ENCODE assay signal across 10 cellular contexts in the genomic region with DNA sequence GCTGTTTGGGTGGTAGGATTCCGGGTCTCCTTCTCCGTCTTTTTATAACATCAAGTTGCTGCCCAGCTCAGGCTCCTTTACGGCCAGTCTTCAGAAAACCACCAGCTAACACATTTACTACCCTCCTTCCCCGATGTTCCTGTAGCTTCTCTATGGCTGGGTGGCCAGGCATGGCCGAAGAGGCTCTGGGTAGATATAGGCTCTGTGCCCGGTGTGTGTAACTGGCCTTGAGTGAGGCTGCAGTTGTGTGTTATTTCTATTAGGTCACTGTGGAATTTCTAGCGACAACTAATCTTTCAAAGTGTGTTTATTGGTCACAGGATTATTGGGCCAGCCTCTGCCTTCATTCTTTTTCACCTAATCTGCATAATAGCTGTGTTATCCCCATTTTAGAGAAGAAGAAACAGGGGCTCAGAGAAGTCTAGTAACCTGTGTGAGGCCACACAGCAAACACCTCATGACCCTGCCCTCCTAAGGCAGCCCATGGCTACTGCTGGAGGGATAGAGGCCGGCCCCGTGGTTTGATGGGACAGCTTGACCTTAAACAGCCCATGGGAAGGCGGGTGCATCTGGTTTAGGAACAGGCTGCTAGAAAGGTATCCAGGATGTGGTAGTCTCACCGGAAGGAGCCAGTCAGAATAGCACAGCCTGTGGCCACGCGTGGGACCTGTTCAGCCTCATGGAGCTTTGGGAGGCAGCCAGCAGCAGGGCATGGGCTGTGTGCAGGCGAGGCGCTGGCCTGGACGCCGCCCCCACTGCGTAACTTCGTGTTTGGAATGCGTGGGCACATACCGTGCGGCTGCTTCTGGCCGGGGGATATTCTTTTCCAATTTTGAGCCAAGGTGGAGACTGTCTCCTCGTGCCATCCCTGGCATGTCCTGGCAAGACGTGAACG. TPM values are rescaled to one million over a fixed set of nuclear protein-coding genes. Genes with fewer than 3 reads are reported as not detected.
DNase-seq lines count a peak whose midpoint lies in the region; ATAC-seq and TF ChIP-seq lines count a peak whose summit lies in the region.
"Had no signal": no experiment of that assay in that cellular context is flagged by ENCODE, and none has a peak within 500 bp of the region (broad histone marks: within the 10 kb centered on the region; RNA-seq: fewer than 3 reads in every experiment).

No MANE protein-coding gene starts in this region.

- H3K9me3 Mint-ChIP-seq in GM23338: no peaks in the 10 kb centered on the region
- H3K9me3 Mint-ChIP-seq in activated CD4-positive, alpha-beta memory T cell treated with anti-CD3 and anti-CD28 coated beads for 36 hours: no peaks in the 10 kb centered on the region

- H3K27ac Mint-ChIP-seq in GM23338: no peak overlapping the region
- H3K27ac Mint-ChIP-seq in activated CD4-positive, alpha-beta memory T cell treated with anti-CD3 and anti-CD28 coated beads for 36 hours: no peak overlapping the region

- H3K4me1 Mint-ChIP-seq in GM23338: peaks cover 6% of the 10 kb centered on the region
- H3K4me1 Mint-ChIP-seq in activated CD4-positive, alpha-beta memory T cell treated with anti-CD3 and anti-CD28 coated beads for 36 hours (ENCODE audit: low read depth): peaks cover 36% of the 10 kb centered on the region

- CTCF ChIA-PET in activated CD4-positive, alpha-beta memory T cell treated with anti-CD3 and anti-CD28 coated beads for 36 hours (lab: Charles Lee): interaction anchor here (1.1 to 3.7 kb wide), 2 partner anchors 51 to 75 kb away, joined by 3 to 17 read pairs; no protein-coding TSS in a partner anchor

- H3K4me3 Mint-ChIP-seq in GM23338: no peak overlapping the region
- H3K4me3 Mint-ChIP-seq in activated CD4-positive, alpha-beta memory T cell treated with anti-CD3 and anti-CD28 coated beads for 36 hours: no peak overlapping the region

- ATAC-seq in GM23338: peak; percentile 16; the same call in 1 of the 3 replicates
- no peak for ATAC-seq in HG03039 (IDR thresholded peaks at IDR 0.05; ENCODE audit: unreplicated experiment)
- ATAC-seq: Panc1 had no signal

- H3K4me1 ChIP-seq in GM23338 (ENCODE audit: insufficient read depth): peaks cover 4% of the 10 kb centered on the region; the same call in 1 of the 2 replicates

- POLR2A ChIA-PET in activated CD4-positive, alpha-beta memory T cell treated with anti-CD3 and anti-CD28 coated beads for 36 hours (lab: Charles Lee): interaction anchor here (1.0 to 1.5 kb wide), 2 partner anchors 24 to 116 kb away, joined by 4 read pairs; a partner anchor contains a TSS

- H3F3A ChIP-seq in GM23338 (replicated peaks; ENCODE audit: low read depth): no peaks in the 10 kb centered on the region

- peaks cover 13% of the 10 kb centered on the region for H3K27me3 Mint-ChIP-seq in GM23338 (ENCODE audit: insufficient read depth, low read depth, poor library complexity)
- H3K27me3 Mint-ChIP-seq in activated CD4-positive, alpha-beta memory T cell treated with anti-CD3 and anti-CD28 coated beads for 36 hours: peaks cover 5% of the 10 kb centered on the region

- H3K4me2 ChIP-seq in GM23338: no peak overlapping the region

- H3K9me2 ChIP-seq in GM23338 (ENCODE audit: insufficient read depth): no peaks in the 10 kb centered on the region

- H3K27me3 ChIP-seq in GM23338 (ENCODE audit: insufficient read depth): no peaks in the 10 kb centered on the region
- H3K27me3 ChIP-seq: adrenal gland had no signal

- H3K36me3 Mint-ChIP-seq in GM23338 (ENCODE audit: low read depth): no peaks in the 10 kb centered on the region
- no peaks in the 10 kb centered on the region for H3K36me3 Mint-ChIP-seq in activated CD4-positive, alpha-beta memory T cell treated with anti-CD3 and anti-CD28 coated beads for 36 hours

- intact Hi-C loops in activated CD4-positive, alpha-beta memory T cell treated with anti-CD3 and anti-CD28 coated beads for 36 hours (cut with micrococcal nuclease): loop anchor here (2.0 to 5.0 kb wide), 3 partner anchors 24 to 104 kb away; no protein-coding TSS in a partner anchor

- no peak overlapping the region for H3K27ac ChIP-seq in GM23338 (ENCODE audit: low read depth)
- H3K27ac ChIP-seq: adrenal gland had no signal

- no peak overlapping the region for H2AFZ ChIP-seq in GM23338

- H4K20me1 ChIP-seq in GM23338 (replicated peaks; ENCODE audit: insufficient read depth): no peaks in the 10 kb centered on the region

- peak; percentile 15 for DNase-seq in GM23338 (ENCODE audit: low spot score)
- DNase-seq in activated CD4-positive, alpha-beta memory T cell treated with anti-CD3 and anti-CD28 coated beads for 36 hours: peak; percentile 83
- DNase-seq in epithelial cell of esophagus (ENCODE audit: low read depth): peak; percentile 95
- peak; percentile 16 for DNase-seq in stimulated activated CD4-positive, alpha-beta T cell treated with anti-CD3 and anti-CD28 coated beads, Interleukin-2, amount 100 ng/mL, for 48 hours
- DNase-seq in KG1 (lab: John Stamatoyannopoulos, UW): no peak
- no peak for DNase-seq in T1000 (lab: John Stamatoyannopoulos, UW)
- DNase-seq in LoVo (ENCODE audit: low spot score): no peak
- DNase-seq: adrenal gland had no signal

- H3K4me3 ChIP-seq in GM23338: no peak overlapping the region
- no peak overlapping the region for H3K4me3 ChIP-seq in epithelial cell of esophagus (ENCODE audit: low read length)
- H3K4me3 ChIP-seq: adrenal gland had no signal

- H3K79me2 ChIP-seq in GM23338 (replicated peaks; ENCODE audit: insufficient read depth): no peaks in the 10 kb centered on the region

- no peaks in the 10 kb centered on the region for H3K36me3 ChIP-seq in GM23338 (ENCODE audit: insufficient read depth)

- TF ChIP-seq CTCF in GM23338 (conservative IDR thresholded peaks at IDR 0.05; ENCODE audit: low read depth in 2 of 2) (no peak), epithelial cell of esophagus (IDR thresholded peaks at IDR 0.05; ENCODE audit: insufficient read depth, low read depth, low read length, missing control alignments) (peak; percentile 17)

TF ChIP-seq in GM23338, 12 proteins besides CTCF, POLR2A, EP300 and RAD21:
- TF ChIP-seq, protein P1, sequence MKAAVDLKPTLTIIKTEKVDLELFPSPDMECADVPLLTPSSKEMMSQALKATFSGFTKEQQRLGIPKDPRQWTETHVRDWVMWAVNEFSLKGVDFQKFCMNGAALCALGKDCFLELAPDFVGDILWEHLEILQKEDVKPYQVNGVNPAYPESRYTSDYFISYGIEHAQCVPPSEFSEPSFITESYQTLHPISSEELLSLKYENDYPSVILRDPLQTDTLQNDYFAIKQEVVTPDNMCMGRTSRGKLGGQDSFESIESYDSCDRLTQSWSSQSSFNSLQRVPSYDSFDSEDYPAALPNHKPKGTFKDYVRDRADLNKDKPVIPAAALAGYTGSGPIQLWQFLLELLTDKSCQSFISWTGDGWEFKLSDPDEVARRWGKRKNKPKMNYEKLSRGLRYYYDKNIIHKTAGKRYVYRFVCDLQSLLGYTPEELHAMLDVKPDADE (IDR thresholded peaks at IDR 0.05): no peak
- TF ChIP-seq ZNF114 (CRISPR knock-in tag; IDR thresholded peaks at IDR 0.05) (no peak), CREB1 (CRISPR knock-in tag; IDR thresholded peaks at IDR 0.05; ENCODE audit: low read depth) (no peak)

RNA-seq across cellular contexts. Expression of a gene that starts 29.7 kb away (rescaled TPM):
- total RNA-seq in GM23338 (2014; rRNA removed; shearing (Covaris generic)): 16.1 and 16.5 TPM in 2 replicates
- 8.1 and 12.2 TPM in 2 replicates for polyA plus RNA-seq in GM23338 (2016; fragmentation: Nextera tagmentation; extraction: Ambion mirVana)
- not detected for total RNA-seq in activated CD4-positive, alpha-beta memory T cell treated with anti-CD3 and anti-CD28 coated beads for 36 hours

RNA-seq across cellular contexts. Expression of a gene that starts 36.6 kb away (rescaled TPM):
- total RNA-seq in GM23338 (2014; rRNA removed; shearing (Covaris generic)): not detected in 2 replicates
- polyA plus RNA-seq in GM23338 (2016; fragmentation: Nextera tagmentation; extraction: Ambion mirVana): not detected in 2 replicates
- not detected for total RNA-seq in activated CD4-positive, alpha-beta memory T cell treated with anti-CD3 and anti-CD28 coated beads for 36 hours
- total RNA-seq: adrenal gland had no signal

Comparison
In these comparisons a context has a peak if more than half of its experiments do, and no peak if none do; other contexts are left out.
1. DNase-seq: peak in GM23338 (single experiment), activated CD4-positive, alpha-beta memory T cell treated with anti-CD3 and anti-CD28 coated beads for 36 hours (single experiment), epithelial cell of esophagus (single experiment) and stimulated activated CD4-positive, alpha-beta T cell treated with anti-CD3 and anti-CD28 coated beads, Interleukin-2, amount 100 ng/mL, for 48 hours (2 of 2); none in KG1 (single experiment), T1000 (single experiment) and LoVo (single experiment).
2. RNA of a gene that starts 29.7 kb away (total RNA-seq): 16.1 to 16.5 TPM in GM23338; not detected in activated CD4-positive, alpha-beta memory T cell treated with anti-CD3 and anti-CD28 coated beads for 36 hours; every median in the first group is over 10 times any median in the second.